ENCODE assay signal across 12 cellular contexts in genomic region chr2:130756721-130757195, GRCh38. TPM values are rescaled to one million over a fixed set of nuclear protein-coding genes. Genes with fewer than 3 reads are reported as not detected.
DNase-seq lines count a peak whose midpoint lies in the region; ATAC-seq and TF ChIP-seq lines count a peak whose summit lies in the region.
"Had no signal": no experiment of that assay in that cellular context is flagged by ENCODE, and none has a peak within 500 bp of the region (broad histone marks: within the 10 kb centered on the region; RNA-seq: fewer than 3 reads in every experiment).

No MANE protein-coding gene starts in this region.

- peaks cover 3% of the 10 kb centered on the region for H3K4me1 ChIP-seq in effector memory CD4-positive, alpha-beta T cell (ENCODE audit: control insufficient read depth, insufficient read depth, low read length, poor library complexity, severe bottlenecking)
- H3K4me1 ChIP-seq: HAP-1 had no signal

- no peak for ATAC-seq in activated CD8-positive, alpha-beta T cell treated with anti-CD3 and anti-CD28 coated beads for 36 hours

- peaks cover 23% of the 10 kb centered on the region for H3K4me1 Mint-ChIP-seq in glutamatergic neuron (ENCODE audit: low read depth, unreplicated experiment)
- peaks cover 5% of the 10 kb centered on the region for H3K4me1 Mint-ChIP-seq in osteocyte (ENCODE audit: unreplicated experiment)
- H3K4me1 Mint-ChIP-seq in activated CD8-positive, alpha-beta T cell treated with anti-CD3 and anti-CD28 coated beads for 36 hours (ENCODE audit: low read depth): no peaks in the 10 kb centered on the region

- intact Hi-C loops in activated CD8-positive, alpha-beta T cell treated with anti-CD3 and anti-CD28 coated beads for 36 hours (cut with micrococcal nuclease): no loop called here

- DNase-seq in NCI-H146 treated with DMSO at 0.1 percent for 48 hours (lab: John Stamatoyannopoulos, UW; ENCODE audit: unreplicated experiment) (peak; percentile 19), NCI-H146 (lab: John Stamatoyannopoulos, UW) (no peak), NCI-H510A (lab: John Stamatoyannopoulos, UW) (peak; percentile 22), glutamatergic neuron (no peak), osteocyte (ENCODE audit: extremely low spot score, unreplicated experiment) (no peak), NCI-H1048 (lab: John Stamatoyannopoulos, UW) (no peak)
- no peak for DNase-seq in activated CD8-positive, alpha-beta T cell treated with anti-CD3 and anti-CD28 coated beads for 36 hours
- no peak for DNase-seq in effector memory CD4-positive, alpha-beta T cell
- DNase-seq: PC-9 had no signal

- H3K27ac ChIP-seq in effector memory CD4-positive, alpha-beta T cell (ENCODE audit: insufficient read depth, low read length, poor library complexity, severe bottlenecking): no peak overlapping the region
- H3K27ac ChIP-seq: PC-9, thoracic aorta had no signal

- H3K36me3 Mint-ChIP-seq in glutamatergic neuron (ENCODE audit: unreplicated experiment) (no peaks in the 10 kb centered on the region), osteocyte (ENCODE audit: unreplicated experiment) (no peaks in the 10 kb centered on the region)
- H3K36me3 Mint-ChIP-seq in activated CD8-positive, alpha-beta T cell treated with anti-CD3 and anti-CD28 coated beads for 36 hours (ENCODE audit: low read depth): no peaks in the 10 kb centered on the region
- H3K36me3 Mint-ChIP-seq: IgD-negative memory B cell had no signal

- H3K9me3 Mint-ChIP-seq in glutamatergic neuron (ENCODE audit: unreplicated experiment) (peaks cover 19% of the 10 kb centered on the region), osteocyte (ENCODE audit: unreplicated experiment) (no peaks in the 10 kb centered on the region)
- H3K9me3 Mint-ChIP-seq in activated CD8-positive, alpha-beta T cell treated with anti-CD3 and anti-CD28 coated beads for 36 hours: no peaks in the 10 kb centered on the region

- H3K4me3 Mint-ChIP-seq in glutamatergic neuron (ENCODE audit: unreplicated experiment) (peak overlapping the region; percentile 93), osteocyte (ENCODE audit: unreplicated experiment) (peak overlapping the region; percentile 44)
- no peak overlapping the region for H3K4me3 Mint-ChIP-seq in activated CD8-positive, alpha-beta T cell treated with anti-CD3 and anti-CD28 coated beads for 36 hours

- H3K27ac Mint-ChIP-seq in glutamatergic neuron (ENCODE audit: unreplicated experiment) (peak overlapping the region; percentile 95), osteocyte (ENCODE audit: unreplicated experiment) (no peak overlapping the region)
- no peak overlapping the region for H3K27ac Mint-ChIP-seq in activated CD8-positive, alpha-beta T cell treated with anti-CD3 and anti-CD28 coated beads for 36 hours
- H3K27ac Mint-ChIP-seq: IgD-negative memory B cell had no signal

- no peak for TF ChIP-seq CTCF in glutamatergic neuron (IDR thresholded peaks at IDR 0.05; ENCODE audit: partially characterized antibody, unreplicated experiment)
- TF ChIP-seq CTCF in osteocyte (IDR thresholded peaks at IDR 0.05): no peak
- TF ChIP-seq CTCF in activated CD8-positive, alpha-beta T cell treated with anti-CD3 and anti-CD28 coated beads for 36 hours (IDR thresholded peaks at IDR 0.05): no peak

- peaks cover 21% of the 10 kb centered on the region for H3K27me3 ChIP-seq in effector memory CD4-positive, alpha-beta T cell (replicated peaks; ENCODE audit: control insufficient read depth, insufficient read depth, low read length, poor library complexity, severe bottlenecking)

- H3K36me3 ChIP-seq in effector memory CD4-positive, alpha-beta T cell (ENCODE audit: control insufficient read depth, insufficient read depth, low read length): no peaks in the 10 kb centered on the region
- H3K36me3 ChIP-seq: HAP-1, thoracic aorta had no signal

- POLR2A ChIA-PET in activated CD8-positive, alpha-beta T cell treated with anti-CD3 and anti-CD28 coated beads for 36 hours (lab: Charles Lee): no interaction called here

- CTCF ChIA-PET in activated CD8-positive, alpha-beta T cell treated with anti-CD3 and anti-CD28 coated beads for 36 hours (lab: Charles Lee): no interaction called here

- peaks cover 14% of the 10 kb centered on the region for H3K27me3 Mint-ChIP-seq in glutamatergic neuron (ENCODE audit: unreplicated experiment)
- peaks cover 22% of the 10 kb centered on the region for H3K27me3 Mint-ChIP-seq in osteocyte (ENCODE audit: unreplicated experiment)
- H3K27me3 Mint-ChIP-seq in activated CD8-positive, alpha-beta T cell treated with anti-CD3 and anti-CD28 coated beads for 36 hours: peaks cover 39% of the 10 kb centered on the region

- H3K4me3 ChIP-seq in effector memory CD4-positive, alpha-beta T cell (ENCODE audit: insufficient read depth, low read depth, low read length, poor library complexity, severe bottlenecking): no peak overlapping the region
- H3K4me3 ChIP-seq: HAP-1, PC-9, thoracic aorta had no signal

- no peaks in the 10 kb centered on the region for H3K9me3 ChIP-seq in effector memory CD4-positive, alpha-beta T cell (ENCODE audit: control insufficient read depth, low read length)
- H3K9me3 ChIP-seq: HAP-1, thoracic aorta had no signal

RNA-seq across cellular contexts. Expression of gene AMER3, which starts 1.4 kb away (rescaled TPM):
- total RNA-seq in glutamatergic neuron (ENCODE audit: unreplicated experiment): 20.6 TPM
- not detected in 2 replicates for total RNA-seq in osteocyte
- total RNA-seq in activated CD8-positive, alpha-beta T cell treated with anti-CD3 and anti-CD28 coated beads for 36 hours: not detected
- total RNA-seq: PC-9, thoracic aorta had no signal

RNA-seq across cellular contexts. Expression of gene GPR148, which starts 27.9 kb away (rescaled TPM):
- total RNA-seq in glutamatergic neuron (ENCODE audit: unreplicated experiment): not detected
- not detected in 2 replicates for total RNA-seq in osteocyte
- not detected for total RNA-seq in activated CD8-positive, alpha-beta T cell treated with anti-CD3 and anti-CD28 coated beads for 36 hours
- total RNA-seq: PC-9, thoracic aorta had no signal

Comparison
In these comparisons a context has a peak if more than half of its experiments do, and no peak if none do; other contexts are left out.
1. DNase-seq: peak in NCI-H146 treated with DMSO at 0.1 percent for 48 hours (single experiment) and NCI-H510A (single experiment); none in NCI-H146 (single experiment), glutamatergic neuron (single experiment), osteocyte (single experiment), activated CD8-positive, alpha-beta T cell treated with anti-CD3 and anti-CD28 coated beads for 36 hours (single experiment), effector memory CD4-positive, alpha-beta T cell (0 of 3) and NCI-H1048 (single experiment).
2. RNA of gene AMER3, which starts 1.4 kb away (total RNA-seq): 20.6 TPM in glutamatergic neuron (single experiment); not detected in osteocyte and not detected in activated CD8-positive, alpha-beta T cell treated with anti-CD3 and anti-CD28 coated beads for 36 hours; every median in the first group is over 10 times any median in the second.